8 cellular contexts compared by ENCODE assay signal in genomic region chr6:106629103-106629858, GRCh38. TPM values are rescaled to one million over a fixed set of nuclear protein-coding genes. Genes with fewer than 3 reads are reported as not detected.
A peak's percentile ranks its signal among the peaks of the same experiment; 100 is the strongest.
DNase-seq lines count a peak whose midpoint lies in the region; ATAC-seq lines count a peak whose summit lies in the region.

Gene QRSL1 (plus strand): TSS chr6:106629578. CDS start chr6:106629682, 104 bp downstream.
Gene RTN4IP1 (minus strand): TSS chr6:106629498. CDS start chr6:106629021, 477 bp downstream.

- peaks cover 0 to 31% (median 8%) of the 10 kb centered on the region in 11 experiments; a peak in 6 of 22 replicates for H3K36me3 ChIP-seq in BLaER1 treated with 17β-estradiol and CSF1 and Interleukin-3, amounts not matched to agents 10 nM and 100 nM

- H3K4me1 Mint-ChIP-seq in activated CD4-positive, alpha-beta T cell treated with anti-CD3 and anti-CD28 coated beads, Interleukin-2, amount 10 ng/mL, durations not matched to agents 7 days and 5 days: peaks cover 35% of the 10 kb centered on the region

- peaks cover 0 to 4% (median 0%) of the 10 kb centered on the region in 11 experiments; a peak in 4 of 22 replicates for H3K9me3 ChIP-seq in BLaER1 treated with 17β-estradiol and CSF1 and Interleukin-3, amounts not matched to agents 10 nM and 100 nM (replicated peaks in 1 of 11)

- peak within 1 kb of the TSS; percentile 80 to 95 (median 89) for H3K4me2 ChIP-seq in BLaER1 treated with 17β-estradiol and CSF1 and Interleukin-3, amounts not matched to agents 10 nM and 100 nM

- POLR2A ChIA-PET in activated CD4-positive, alpha-beta T cell treated with anti-CD3 and anti-CD28 coated beads, Interleukin-2, amount 10 ng/mL, durations not matched to agents 7 days and 5 days (lab: Charles Lee): no interaction called here

- H3K27me3 Mint-ChIP-seq in activated CD4-positive, alpha-beta T cell treated with anti-CD3 and anti-CD28 coated beads, Interleukin-2, amount 10 ng/mL, durations not matched to agents 7 days and 5 days: no peaks in the 10 kb centered on the region

- CTCF ChIA-PET in activated CD4-positive, alpha-beta T cell treated with anti-CD3 and anti-CD28 coated beads, Interleukin-2, amount 10 ng/mL, durations not matched to agents 7 days and 5 days (lab: Charles Lee): no interaction called here

- H3K4me3 Mint-ChIP-seq in activated CD4-positive, alpha-beta T cell treated with anti-CD3 and anti-CD28 coated beads, Interleukin-2, amount 10 ng/mL, durations not matched to agents 7 days and 5 days: peak within 1 kb of the TSS; percentile 87

- no peaks in the 10 kb centered on the region for H3K9me3 Mint-ChIP-seq in activated CD4-positive, alpha-beta T cell treated with anti-CD3 and anti-CD28 coated beads, Interleukin-2, amount 10 ng/mL, durations not matched to agents 7 days and 5 days

- peak within 1 kb of the TSS; percentile 68 to 92 (median 82) for H3K4me3 ChIP-seq in BLaER1 treated with 17β-estradiol and CSF1 and Interleukin-3, amounts not matched to agents 10 nM and 100 nM

- ATAC-seq in GM19324 (IDR thresholded peaks at IDR 0.05; ENCODE audit: low FRiP score, unreplicated experiment) (peak; percentile 80), HG03460 (IDR thresholded peaks at IDR 0.05; ENCODE audit: unreplicated experiment) (peak; percentile 84)

- peaks cover 8% of the 10 kb centered on the region for H3K36me3 Mint-ChIP-seq in activated CD4-positive, alpha-beta T cell treated with anti-CD3 and anti-CD28 coated beads, Interleukin-2, amount 10 ng/mL, durations not matched to agents 7 days and 5 days (ENCODE audit: low read depth)

- H3K27ac Mint-ChIP-seq in activated CD4-positive, alpha-beta T cell treated with anti-CD3 and anti-CD28 coated beads, Interleukin-2, amount 10 ng/mL, durations not matched to agents 7 days and 5 days: peak within 1 kb of the TSS; percentile 95

- H3K4me1 ChIP-seq in BLaER1 treated with 17β-estradiol and CSF1 and Interleukin-3, amounts not matched to agents 10 nM and 100 nM: peaks cover 10 to 29% (median 18%) of the 10 kb centered on the region in 10 experiments

- no peaks in the 10 kb centered on the region for H3K27me3 ChIP-seq in BLaER1 treated with 17β-estradiol and CSF1 and Interleukin-3, amounts not matched to agents 10 nM and 100 nM

- H3K27ac ChIP-seq in BLaER1 treated with 17β-estradiol and CSF1 and Interleukin-3, amounts not matched to agents 10 nM and 100 nM: peak within 1 kb of the TSS; percentile 67 to 94 (median 92)

- DNase-seq in NCI-H526 treated with DMSO at 0.1 percent for 48 hours (lab: John Stamatoyannopoulos, UW) (peak; percentile 95), cortex of kidney (lab: John Stamatoyannopoulos, UW) (peak; percentile 14), left kidney (ENCODE audit: low read depth, low spot score) (peak; percentile 98)
- DNase-seq in activated CD4-positive, alpha-beta T cell treated with anti-CD3 and anti-CD28 coated beads, Interleukin-2, amount 10 ng/mL, durations not matched to agents 7 days and 5 days: peak; percentile 92
- peak; percentile 81 to 82 for DNase-seq in stimulated activated CD4-positive, alpha-beta T cell treated with anti-CD3 and anti-CD28 coated beads, Interleukin-2, amount 100 ng/mL, for 24 hours

- H3K9ac ChIP-seq in BLaER1 treated with 17β-estradiol and CSF1 and Interleukin-3, amounts not matched to agents 10 nM and 100 nM: peak within 1 kb of the TSS; percentile 82 to 94 (median 92)

- H4K20me1 ChIP-seq in BLaER1 treated with 17β-estradiol and CSF1 and Interleukin-3, amounts not matched to agents 10 nM and 100 nM: peaks cover 0 to 6% (median 0%) of the 10 kb centered on the region in 11 experiments; a peak in 2 of 22 replicates

RNA-seq across cellular contexts. Expression of gene QRSL1, which starts in this region (rescaled TPM):
- total RNA-seq in activated CD4-positive, alpha-beta T cell treated with anti-CD3 and anti-CD28 coated beads, Interleukin-2, amount 10 ng/mL, durations not matched to agents 7 days and 5 days: 10 to 100 TPM; 12.6 to 14.7 TPM

RNA-seq across cellular contexts. Expression of gene RTN4IP1, which starts in this region (rescaled TPM):
- total RNA-seq in activated CD4-positive, alpha-beta T cell treated with anti-CD3 and anti-CD28 coated beads, Interleukin-2, amount 10 ng/mL, durations not matched to agents 7 days and 5 days: 1 to 10 TPM; 5.4 to 6.3 TPM

Comparison
In these comparisons a context has a peak if more than half of its experiments do, and no peak if none do; other contexts are left out.
1. Peak in every context shown above with its lines: DNase-seq, ATAC-seq, H3K4me3 ChIP-seq and H3K27ac ChIP-seq.
2. DNase-seq: peak in every context shown above with its lines; median percentile 98 in left kidney; 95 in NCI-H526 treated with DMSO at 0.1 percent for 48 hours; 92 in activated CD4-positive, alpha-beta T cell treated with anti-CD3 and anti-CD28 coated beads, Interleukin-2, amount 10 ng/mL, durations not matched to agents 7 days and 5 days; 82 in stimulated activated CD4-positive, alpha-beta T cell treated with anti-CD3 and anti-CD28 coated beads, Interleukin-2, amount 100 ng/mL, for 24 hours; 14 in cortex of kidney.